Comparison of ENCODE assay signal across 17 cellular contexts in the genomic region with DNA sequence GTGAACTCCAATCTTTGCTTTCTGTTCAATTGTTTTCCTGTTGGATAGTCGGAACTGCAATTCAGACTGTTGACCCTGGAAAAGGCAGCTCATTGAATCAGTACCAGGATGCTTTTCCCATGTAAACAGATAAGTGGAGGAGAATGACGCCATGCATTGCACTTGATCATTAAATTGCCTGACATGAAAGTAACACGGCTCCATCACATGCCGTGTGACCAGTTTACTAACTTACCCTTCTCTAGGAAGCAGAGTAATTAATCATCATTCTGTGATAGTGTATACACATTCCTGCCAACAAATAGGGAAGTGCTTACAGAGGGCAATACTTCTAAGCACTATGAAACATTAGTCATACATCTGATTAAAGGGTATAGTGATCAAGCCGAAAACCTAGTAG.
DNase-seq lines count a peak whose midpoint lies in the region; FAIRE-seq and TF ChIP-seq lines count a peak whose summit lies in the region.
"Had no signal": no experiment of that assay in that cellular context is flagged by ENCODE, and none has a peak within 500 bp of the region (broad histone marks: within the 10 kb centered on the region; RNA-seq: fewer than 3 reads in every experiment).

No MANE protein-coding gene starts in this region.

- CTCF ChIA-PET in MCF 10A (lab: Yijun Ruan, JAX) = no interaction called here

- H3K27ac Mint-ChIP-seq in MCF 10A (ENCODE audit: low read depth, unreplicated experiment) (no peak overlapping the region), astrocyte (ENCODE audit: unreplicated experiment) (no peak overlapping the region)
- H3K27ac Mint-ChIP-seq: activated naive CD4-positive, alpha-beta T cell treated with anti-CD3 and anti-CD28 coated beads, Interleukin-2, amount 50 U/mL, for 72 hours had no signal

- H3K4me2 ChIP-seq in astrocyte (ENCODE audit: low read length) = no peak overlapping the region
- H3K4me2 ChIP-seq in hepatocyte = no peak overlapping the region
- H3K4me2 ChIP-seq: smooth muscle cell had no signal

- no peaks in the 10 kb centered on the region for H3K36me3 Mint-ChIP-seq in MCF 10A (ENCODE audit: insufficient read depth, unreplicated experiment)
- peaks cover under 1% of the 10 kb centered on the region for H3K36me3 Mint-ChIP-seq in astrocyte (ENCODE audit: low read depth, unreplicated experiment)
- H3K36me3 Mint-ChIP-seq: activated naive CD4-positive, alpha-beta T cell treated with anti-CD3 and anti-CD28 coated beads, Interleukin-2, amount 50 U/mL, for 72 hours had no signal

- H3K4me1 Mint-ChIP-seq in MCF 10A (ENCODE audit: insufficient read depth, unreplicated experiment) = peaks cover 18% of the 10 kb centered on the region
- H3K4me1 Mint-ChIP-seq in astrocyte (ENCODE audit: low read depth, unreplicated experiment) = no peaks in the 10 kb centered on the region
- H3K4me1 Mint-ChIP-seq: neural crest cell had no signal

- WGBS in hepatocyte (ENCODE audit: low lambda C conversion rate, missing lambda C conversion rate) = 76% methylated on average over 5 of the region's 5 CpGs
- WGBS in stomach, 5 donors = 6 to 24% (median 12%) methylated on average over 5 of the region's 5 CpGs

- no TSS peak for BruUV-seq in MCF 10A (replicated peaks; lab: Mats Ljungman, UMichigan)

- DNase-seq in MCF 10A (ENCODE audit: unreplicated experiment) (peak; percentile 54), breast epithelium (ENCODE audit: low spot score in 2 of 2) (no peak), astrocyte (ENCODE audit: low read depth) (peak; percentile 50), hepatocyte (ENCODE audit: low spot score) (peak; percentile 15), stomach (peak; percentile 34), NCI-H146 treated with DMSO at 0.1 percent for 48 hours (lab: John Stamatoyannopoulos, UW; ENCODE audit: unreplicated experiment) (no peak), germinal center (ENCODE audit: low spot score) (no peak)
- DNase-seq in stimulated activated CD4-positive, alpha-beta T cell treated with anti-CD3 and anti-CD28 coated beads, Interleukin-2, amount 100 ng/mL, for 48 hours = no peak
- DNase-seq: central memory CD4-positive, alpha-beta T cell; MM.1S had no signal

- POLR2A ChIA-PET in MCF 10A (lab: Yijun Ruan, JAX) = no interaction called here

- intact Hi-C loops in MCF 10A (cut with micrococcal nuclease) = no loop called here
- intact Hi-C loops in breast epithelium (cut with DNase I; ENCODE audit: low total_unique reads) = no loop called here
- intact Hi-C loops in stomach (cut with DNase I; ENCODE audit: low total_unique reads) = no loop called here

- H3K36me3 ChIP-seq in breast epithelium (no peaks in the 10 kb centered on the region), astrocyte (ENCODE audit: insufficient read depth, low read length) (no peaks in the 10 kb centered on the region), hepatocyte (replicated peaks; ENCODE audit: insufficient read depth, low read depth) (no peaks in the 10 kb centered on the region), stomach (no peaks in the 10 kb centered on the region)

- no peaks in the 10 kb centered on the region for H4K20me1 ChIP-seq in astrocyte (ENCODE audit: insufficient read depth, low read length)
- H4K20me1 ChIP-seq in hepatocyte (ENCODE audit: insufficient read depth, poor library complexity, severe bottlenecking) = no peaks in the 10 kb centered on the region

- FAIRE-seq in astrocyte (lab: Jason Lieb, UNC) = no peak
- FAIRE-seq: endometrium, GM18507, HTR-8/SVneo had no signal

- H3K9me2 ChIP-seq in hepatocyte (replicated peaks; ENCODE audit: insufficient read depth) = no peaks in the 10 kb centered on the region

- H3K4me1 ChIP-seq in breast epithelium (no peaks in the 10 kb centered on the region), astrocyte (ENCODE audit: insufficient read depth, low read length) (peaks cover 4% of the 10 kb centered on the region), hepatocyte (ENCODE audit: insufficient read depth) (no peaks in the 10 kb centered on the region), stomach (peaks cover 0 to 11% (median 4%) of the 10 kb centered on the region in 4 donors)

- no peaks in the 10 kb centered on the region for H3K79me2 ChIP-seq in astrocyte (ENCODE audit: insufficient read depth, low read length)
- H3K79me2 ChIP-seq in hepatocyte = no peaks in the 10 kb centered on the region

- H3K9me3 ChIP-seq in breast epithelium = no peaks in the 10 kb centered on the region
- H3K9me3 ChIP-seq in astrocyte (ENCODE audit: insufficient read depth, low read depth, low read length) = no peaks in the 10 kb centered on the region
- no peaks in the 10 kb centered on the region for H3K9me3 ChIP-seq in hepatocyte (ENCODE audit: low read depth)
- H3K9me3 ChIP-seq in stomach = peaks cover 0 to 4% (median 2%) of the 10 kb centered on the region in 4 donors

- H2AFZ ChIP-seq in astrocyte (ENCODE audit: low read depth, low read length) (no peak overlapping the region), hepatocyte (no peak overlapping the region)

- no peak overlapping the region for H3K4me3 ChIP-seq in breast epithelium
- H3K4me3 ChIP-seq in astrocyte (ENCODE audit: insufficient read depth, low read depth, low read length) = no peak overlapping the region
- H3K4me3 ChIP-seq in hepatocyte = no peak overlapping the region
- H3K4me3 ChIP-seq in stomach = no peak overlapping the region
- H3K4me3 ChIP-seq: lung, smooth muscle cell had no signal

- TF ChIP-seq POLR2A in breast epithelium (IDR thresholded peaks at IDR 0.05) (no peak), stomach (IDR thresholded peaks at IDR 0.05) (no peak)

- TF ChIP-seq CTCF in MCF 10A (IDR thresholded peaks at IDR 0.05; ENCODE audit: unreplicated experiment) = no peak
- no peak for TF ChIP-seq CTCF in breast epithelium (IDR thresholded peaks at IDR 0.05)
- no peak for TF ChIP-seq CTCF in astrocyte (IDR thresholded peaks at IDR 0.05; ENCODE audit: insufficient read depth, low read depth, low read length)
- no peak for TF ChIP-seq CTCF in hepatocyte (IDR thresholded peaks at IDR 0.05; ENCODE audit: poor library complexity)
- TF ChIP-seq CTCF in stomach (IDR thresholded peaks at IDR 0.05) = no peak

- H3K4me3 Mint-ChIP-seq in MCF 10A (ENCODE audit: unreplicated experiment) (no peak overlapping the region), astrocyte (ENCODE audit: unreplicated experiment) (no peak overlapping the region)
- H3K4me3 Mint-ChIP-seq: neural crest cell had no signal

- H3K27ac ChIP-seq in breast epithelium (no peak overlapping the region), astrocyte (ENCODE audit: low read depth, low read length) (no peak overlapping the region), hepatocyte (no peak overlapping the region), stomach (peak overlapping the region in 4 of 5 donors; percentile 21 to 59 (median 56))

- TF ChIP-seq EP300 in stomach (IDR thresholded peaks at IDR 0.05) = no peak

- peaks cover 3% of the 10 kb centered on the region for H3K9me3 Mint-ChIP-seq in MCF 10A (ENCODE audit: unreplicated experiment)
- peaks cover 7% of the 10 kb centered on the region for H3K9me3 Mint-ChIP-seq in astrocyte (ENCODE audit: unreplicated experiment)

- H3K27me3 Mint-ChIP-seq in MCF 10A (ENCODE audit: insufficient read depth, unreplicated experiment) (no peaks in the 10 kb centered on the region), astrocyte (ENCODE audit: low read depth, unreplicated experiment) (no peaks in the 10 kb centered on the region)

- no peak overlapping the region for H3K9ac ChIP-seq in astrocyte (ENCODE audit: low read length)

- H3K27me3 ChIP-seq in breast epithelium (no peaks in the 10 kb centered on the region), astrocyte (ENCODE audit: insufficient read depth, low read length) (no peaks in the 10 kb centered on the region), hepatocyte (no peaks in the 10 kb centered on the region), stomach (no peaks in the 10 kb centered on the region)

Comparison
In these comparisons a context has a peak if more than half of its experiments do, and no peak if none do; other contexts are left out.
1. DNase-seq: peak in MCF 10A (single experiment), astrocyte (single experiment), hepatocyte (single experiment) and stomach (single experiment); none in breast epithelium (0 of 2), NCI-H146 treated with DMSO at 0.1 percent for 48 hours (single experiment), germinal center (single experiment) and stimulated activated CD4-positive, alpha-beta T cell treated with anti-CD3 and anti-CD28 coated beads, Interleukin-2, amount 100 ng/mL, for 48 hours (0 of 2).
2. H3K27ac ChIP-seq: peak in stomach (4 of 5); none in breast epithelium (0 of 2), astrocyte (single experiment) and hepatocyte (single experiment).